8 cellular contexts compared by ENCODE assay signal in the genomic region with DNA sequence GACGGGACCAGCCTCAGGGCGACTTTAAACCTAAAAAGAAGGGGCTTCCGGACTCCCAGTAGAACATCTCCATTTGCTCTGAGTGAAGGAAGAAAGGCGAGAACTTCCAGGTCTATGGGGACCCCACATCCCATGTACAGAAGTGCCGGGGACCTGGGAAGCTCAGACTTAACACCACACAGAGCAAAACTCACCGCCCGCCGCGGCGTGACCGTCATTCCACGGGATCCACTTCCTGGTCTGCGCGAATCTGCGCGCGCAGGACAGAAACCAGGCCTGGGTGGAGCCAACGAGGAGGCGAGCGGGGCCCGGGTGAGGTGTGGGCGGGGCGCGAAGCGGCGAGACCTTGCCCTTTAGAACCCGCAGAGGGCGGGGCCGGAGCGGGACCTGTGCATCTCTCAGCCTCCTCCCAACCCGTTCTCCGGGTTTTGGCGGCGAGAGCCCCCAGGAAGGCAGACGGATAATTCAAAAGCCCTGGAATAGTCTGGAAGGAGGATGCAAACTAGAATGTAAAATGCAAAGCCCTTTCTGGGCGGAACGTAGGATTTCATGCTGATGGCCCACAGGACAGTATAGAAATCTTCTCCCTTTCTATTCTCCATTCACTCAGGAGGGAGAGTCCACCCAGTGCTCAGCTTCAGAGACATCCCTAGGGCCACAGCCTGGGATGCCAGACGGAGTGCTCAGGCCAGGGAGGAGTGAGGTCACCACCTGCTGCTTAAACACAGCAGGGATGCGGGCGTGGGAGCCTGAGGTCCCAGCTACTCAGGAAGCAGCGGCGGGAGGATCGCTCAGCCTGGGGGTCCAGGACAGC. TPM values are rescaled to one million over a fixed set of nuclear protein-coding genes. Genes with fewer than 3 reads are reported as not detected.
DNase-seq lines count a peak whose midpoint lies in the region; ATAC-seq, FAIRE-seq and TF ChIP-seq lines count a peak whose summit lies in the region.
"Not testable (repeated sequence)": the region's sequence is repeated elsewhere in the genome, so short reads cannot be mapped to it uniquely, and the experiment has no call there.

Gene ZNF468, minus strand, starts transcription at position 242 of the 814 bp plus-strand sequence. CDS start 3,347 bp downstream, outside the sequence.

- peak; percentile 92 for FAIRE-seq in HTR-8/SVneo (lab: Jason Lieb, UNC)

- peak within 1 kb of the TSS; percentile 79 for H3K4me3 ChIP-seq in OCI-LY7 (ENCODE audit: low read depth, low read length, poor library complexity, severe bottlenecking)
- peak within 1 kb of the TSS; percentile 80 for H3K4me3 ChIP-seq in epithelial cell of proximal tubule (ENCODE audit: low read depth, low read length)

- intact Hi-C loops in OCI-LY7 (cut with micrococcal nuclease; ENCODE audit: unreplicated experiment) = loop anchor here (5.0 kb wide), 1 partner anchor 35 kb away; the partner anchor contains the start of gene ZNF28

- H3K36me3 ChIP-seq in OCI-LY7 (ENCODE audit: insufficient read depth, low read length) = peaks cover 22% of the 10 kb centered on the region

- not testable (repeated sequence) for H3K4me1 ChIP-seq in OCI-LY7 (ENCODE audit: insufficient read depth, low read length, poor library complexity, severe bottlenecking)

- H3K9me2 ChIP-seq in OCI-LY7 (ENCODE audit: insufficient read depth, low read length) = not testable (repeated sequence)

- BruUV-seq in OCI-LY7 (replicated peaks; lab: Mats Ljungman, UMichigan) = not testable (repeated sequence)

- TF ChIP-seq CTCF in OCI-LY7 (conservative IDR thresholded peaks at IDR 0.05; ENCODE audit: low read length); epithelial cell of proximal tubule (conservative IDR thresholded peaks at IDR 0.05; ENCODE audit: low read depth, low read length): not testable (repeated sequence)

- POLR2A ChIA-PET in OCI-LY7 (lab: Charles Lee) = not testable (repeated sequence)

- not testable (repeated sequence) for H3K27ac ChIP-seq in OCI-LY7 (ENCODE audit: low read depth, low read length, poor library complexity, severe bottlenecking)

- H2AFZ ChIP-seq in OCI-LY7 (ENCODE audit: low read length) = peak within 1 kb of the TSS; percentile 85

- not testable (repeated sequence) for H4K20me1 ChIP-seq in OCI-LY7 (ENCODE audit: insufficient read depth, low read length)

- peak; percentile 74 for DNase-seq in D341Med (ENCODE audit: low spot score)
- DNase-seq in HTR-8/SVneo (ENCODE audit: insufficient read length, low spot score) = peak; percentile 38
- peak; percentile 65 for DNase-seq in OCI-LY7 (ENCODE audit: low spot score)
- DNase-seq in activated T-cell treated with anti-CD3 and anti-CD28 coated beads, Interleukin-2, amount 50 U/mL, for 1 hour = peak; percentile 74
- DNase-seq in epithelial cell of proximal tubule (ENCODE audit: low read depth) = not testable (repeated sequence)
- DNase-seq in middle frontal gyrus (ENCODE audit: extremely low spot score, low spot score) = peak; percentile 52
- DNase-seq in stimulated activated CD8-positive, alpha-beta memory T cell treated with anti-CD3 and anti-CD28 coated beads, Interleukin-15, amount 100 ng/mL, for 4 hours (ENCODE audit: low read depth in 2 of 2) = peak; percentile 44 to 61

- peak; percentile 95 for ATAC-seq in GM21390 (IDR thresholded peaks at IDR 0.05; ENCODE audit: unreplicated experiment)

- H3K9me3 ChIP-seq in OCI-LY7 (ENCODE audit: low read length) = not testable (repeated sequence)

- H3K4me2 ChIP-seq in OCI-LY7 (ENCODE audit: low read length) = peak within 1 kb of the TSS; percentile 73

- not testable (repeated sequence) for H3K79me2 ChIP-seq in OCI-LY7 (ENCODE audit: insufficient read depth, low read depth, low read length)

- CTCF ChIA-PET in OCI-LY7 (lab: Charles Lee; ENCODE audit: unreplicated experiment) = not testable (repeated sequence)

RNA-seq across cellular contexts. Expression of gene ZNF468, which starts in this region (rescaled TPM):
- 19.7 and 27.0 TPM in 2 replicates for total RNA-seq in OCI-LY7 (2014; rRNA removed; shearing (Covaris generic))
- total RNA-seq in OCI-LY7 (2022) (21.3 and 23.0 TPM in 2 replicates), epithelial cell of proximal tubule (16.9 and 22.1 TPM in 2 replicates)
